4 cellular contexts compared by ENCODE assay signal in the genomic region with DNA sequence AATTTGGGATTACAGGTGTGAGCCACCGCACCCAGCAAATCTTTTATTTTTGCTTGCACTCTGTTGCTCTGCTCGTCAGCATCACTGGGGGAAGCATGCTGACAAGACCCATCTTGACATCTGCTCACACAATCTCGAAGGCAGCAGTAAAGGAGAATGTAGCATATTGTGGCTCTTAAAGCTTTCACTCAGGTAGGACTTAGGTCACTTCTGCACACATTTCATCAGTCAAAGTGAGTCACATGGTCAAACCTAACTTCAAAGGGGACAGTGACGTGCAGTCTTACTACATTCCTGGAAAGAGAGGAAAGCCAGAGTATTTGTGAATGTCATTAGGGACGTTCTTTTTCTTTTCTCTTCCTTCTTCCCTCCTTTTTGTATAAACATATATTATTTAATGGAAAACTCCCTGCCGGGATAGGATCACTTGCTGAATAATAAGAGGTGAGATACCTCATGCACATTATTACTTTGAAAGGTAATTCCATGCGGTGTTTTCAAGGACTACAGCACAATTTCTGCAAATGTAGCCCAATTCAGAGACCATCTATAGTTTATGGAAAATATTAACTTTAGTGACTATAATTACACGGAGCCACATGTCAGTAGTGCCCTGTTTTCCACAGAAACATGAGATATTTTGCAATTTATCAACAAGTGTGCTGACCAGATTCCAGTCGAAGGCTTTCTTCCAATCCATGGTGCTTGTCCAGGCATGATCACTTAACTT.
TF ChIP-seq lines count a peak whose summit lies in the region.

No MANE protein-coding gene starts in this region.

TF ChIP-seq in A549, 52 proteins besides CTCF, POLR2A, EP300 and RAD21:
- TF ChIP-seq FOSL2 (IDR thresholded peaks at IDR 0.05) (no peak), FOSL2 (CRISPR knock-in tag; IDR thresholded peaks at IDR 0.05) (0 out of 2 replicates have a peak, but pooled peaks have one; percentile 8), CBX2 (IDR thresholded peaks at IDR 0.05; ENCODE audit: borderline replicate concordance, low read depth) (no peak)

TF ChIP-seq in Ishikawa, 13 proteins besides CTCF, POLR2A, EP300 and RAD21:
- TF ChIP-seq, protein P1, sequence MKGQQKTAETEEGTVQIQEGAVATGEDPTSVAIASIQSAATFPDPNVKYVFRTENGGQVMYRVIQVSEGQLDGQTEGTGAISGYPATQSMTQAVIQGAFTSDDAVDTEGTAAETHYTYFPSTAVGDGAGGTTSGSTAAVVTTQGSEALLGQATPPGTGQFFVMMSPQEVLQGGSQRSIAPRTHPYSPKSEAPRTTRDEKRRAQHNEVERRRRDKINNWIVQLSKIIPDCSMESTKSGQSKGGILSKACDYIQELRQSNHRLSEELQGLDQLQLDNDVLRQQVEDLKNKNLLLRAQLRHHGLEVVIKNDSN (IDR thresholded peaks at IDR 0.05): peak; percentile 43; the same call in 1 of the 2 replicates
- TF ChIP-seq NFIC (IDR thresholded peaks at IDR 0.05): no peak

TF ChIP-seq in H1, 55 proteins besides CTCF, POLR2A, EP300 and RAD21:
- TF ChIP-seq, protein P2, sequence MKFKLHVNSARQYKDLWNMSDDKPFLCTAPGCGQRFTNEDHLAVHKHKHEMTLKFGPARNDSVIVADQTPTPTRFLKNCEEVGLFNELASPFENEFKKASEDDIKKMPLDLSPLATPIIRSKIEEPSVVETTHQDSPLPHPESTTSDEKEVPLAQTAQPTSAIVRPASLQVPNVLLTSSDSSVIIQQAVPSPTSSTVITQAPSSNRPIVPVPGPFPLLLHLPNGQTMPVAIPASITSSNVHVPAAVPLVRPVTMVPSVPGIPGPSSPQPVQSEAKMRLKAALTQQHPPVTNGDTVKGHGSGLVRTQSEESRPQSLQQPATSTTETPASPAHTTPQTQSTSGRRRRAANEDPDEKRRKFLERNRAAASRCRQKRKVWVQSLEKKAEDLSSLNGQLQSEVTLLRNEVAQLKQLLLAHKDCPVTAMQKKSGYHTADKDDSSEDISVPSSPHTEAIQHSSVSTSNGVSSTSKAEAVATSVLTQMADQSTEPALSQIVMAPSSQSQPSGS (IDR thresholded peaks at IDR 0.05; ENCODE audit: low read length): no peak
- TF ChIP-seq SUZ12 (IDR thresholded peaks at IDR 0.05; ENCODE audit: low read length) (no peak), RNF2 (IDR thresholded peaks at IDR 0.05; ENCODE audit: borderline replicate concordance, low read depth, low read length, missing control alignments, poor library complexity, severe bottlenecking) (no peak), CHD1 (IDR thresholded peaks at IDR 0.05; ENCODE audit: low read depth, low read length) (no peak), SRF (IDR thresholded peaks at IDR 0.05; ENCODE audit: low read depth, low read length) (no peak), TAF7 (optimal IDR thresholded peaks at IDR 0.05; ENCODE audit: borderline replicate concordance, low read depth, low read length) (no peak), RXRA (IDR thresholded peaks at IDR 0.05; ENCODE audit: insufficient read depth, low read depth, low read length) (no peak), YY1 (IDR thresholded peaks at IDR 0.05; ENCODE audit: low read depth, low read length) (no peak), TAF1 (IDR thresholded peaks at IDR 0.05; ENCODE audit: low read depth, low read length) (no peak), KDM4A (IDR thresholded peaks at IDR 0.05; ENCODE audit: low read depth, low read length, severe bottlenecking) (no peak), PHF8 (conservative IDR thresholded peaks at IDR 0.05; ENCODE audit: low read depth, low read length) (no peak), SIN3A (conservative IDR thresholded peaks at IDR 0.05 in 1 of 2, IDR thresholded peaks at IDR 0.05 in 1 of 2; ENCODE audit: low read depth in 1 of 2, low read length in 2 of 2) (no peak), CBX5 (IDR thresholded peaks at IDR 0.05; ENCODE audit: low read depth, low read length) (no peak)
- TF ChIP-seq, protein P3, sequence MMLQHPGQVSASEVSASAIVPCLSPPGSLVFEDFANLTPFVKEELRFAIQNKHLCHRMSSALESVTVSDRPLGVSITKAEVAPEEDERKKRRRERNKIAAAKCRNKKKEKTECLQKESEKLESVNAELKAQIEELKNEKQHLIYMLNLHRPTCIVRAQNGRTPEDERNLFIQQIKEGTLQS (IDR thresholded peaks at IDR 0.05; ENCODE audit: insufficient read depth, low read depth, low read length): no peak
TF ChIP-seq in H1: peak in this region for 0.

TF ChIP-seq in HepG2, 621 proteins besides CTCF, POLR2A, EP300 and RAD21 (continues in another document):
- TF ChIP-seq ZNF672 (CRISPR knock-in tag; IDR thresholded peaks at IDR 0.05) (no peak), HCFC1 (IDR thresholded peaks at IDR 0.05; ENCODE audit: low read depth, low read length) (no peak), PRPF4 (IDR thresholded peaks at IDR 0.05; ENCODE audit: low read depth, low read length, poor library complexity, severe bottlenecking) (no peak), PAF1 (CRISPR knock-in tag; IDR thresholded peaks at IDR 0.05) (no peak), ZNF333 (CRISPR knock-in tag; IDR thresholded peaks at IDR 0.05; ENCODE audit: borderline replicate concordance) (no peak), HNF4G (IDR thresholded peaks at IDR 0.05; ENCODE audit: borderline replicate concordance, low read depth, low read length) (no peak), HNF4G (CRISPR knock-in tag; IDR thresholded peaks at IDR 0.05; ENCODE audit: borderline replicate concordance, low read depth) (no peak), NPAS2 (CRISPR knock-in tag; IDR thresholded peaks at IDR 0.05; ENCODE audit: borderline replicate concordance) (no peak), ZNF780A (CRISPR knock-in tag; IDR thresholded peaks at IDR 0.05) (no peak), ZNF83 (CRISPR knock-in tag; IDR thresholded peaks at IDR 0.05; ENCODE audit: borderline replicate concordance) (no peak), ZFX (CRISPR knock-in tag; IDR thresholded peaks at IDR 0.05; ENCODE audit: low read depth) (no peak), ZNF670 (CRISPR knock-in tag; IDR thresholded peaks at IDR 0.05; ENCODE audit: borderline replicate concordance) (no peak), WIZ (CRISPR knock-in tag; IDR thresholded peaks at IDR 0.05) (no peak), LCORL (IDR thresholded peaks at IDR 0.05) (no peak), LCORL (CRISPR knock-in tag; IDR thresholded peaks at IDR 0.05) (no peak), ZNF777 (CRISPR knock-in tag; IDR thresholded peaks at IDR 0.05) (no peak), RFXAP (CRISPR knock-in tag; IDR thresholded peaks at IDR 0.05; ENCODE audit: borderline replicate concordance) (no peak), PHF21A (CRISPR knock-in tag; IDR thresholded peaks at IDR 0.05) (0 out of 2 replicates have a peak, but pooled peaks have one; percentile 23), ZSCAN21 (CRISPR knock-in tag; IDR thresholded peaks at IDR 0.05; ENCODE audit: borderline replicate concordance) (0 out of 2 replicates have a peak, but pooled peaks have one; percentile 25), ZNF7 (CRISPR knock-in tag; IDR thresholded peaks at IDR 0.05) (no peak), BCL6 (CRISPR knock-in tag; IDR thresholded peaks at IDR 0.05) (peak; percentile 99), ZNF552 (CRISPR knock-in tag; IDR thresholded peaks at IDR 0.05; ENCODE audit: borderline replicate concordance) (no peak), ZKSCAN1 (IDR thresholded peaks at IDR 0.05; ENCODE audit: low read length) (no peak; the same call in 1 of the 2 replicates), SAP130 (CRISPR knock-in tag; IDR thresholded peaks at IDR 0.05; ENCODE audit: low read depth) (peak; percentile 55), PHF5A (CRISPR knock-in tag; IDR thresholded peaks at IDR 0.05; ENCODE audit: low read depth, unreplicated experiment) (no peak), TBL1XR1 (IDR thresholded peaks at IDR 0.05; ENCODE audit: borderline replicate concordance, low read length, partially characterized antibody) (peak; percentile 58), POLR2G (IDR thresholded peaks at IDR 0.05; ENCODE audit: low read depth, low read length) (0 out of 2 replicates have a peak, but pooled peaks have one; percentile 28), FLYWCH1 (CRISPR knock-in tag; IDR thresholded peaks at IDR 0.05) (no peak), AHR (CRISPR knock-in tag; IDR thresholded peaks at IDR 0.05) (no peak), NAIF1 (CRISPR knock-in tag; IDR thresholded peaks at IDR 0.05; ENCODE audit: borderline replicate concordance) (no peak), ATM (IDR thresholded peaks at IDR 0.05; ENCODE audit: borderline replicate concordance) (no peak), ZNF775 (CRISPR knock-in tag; IDR thresholded peaks at IDR 0.05; ENCODE audit: borderline replicate concordance) (no peak), ZKSCAN5 (CRISPR knock-in tag; IDR thresholded peaks at IDR 0.05) (no peak), RAD51 (IDR thresholded peaks at IDR 0.05; ENCODE audit: borderline replicate concordance) (peak; percentile 37; the same call in 1 of the 2 replicates), NFE2 (CRISPR knock-in tag; IDR thresholded peaks at IDR 0.05) (no peak), TBX2 (CRISPR knock-in tag; IDR thresholded peaks at IDR 0.05; ENCODE audit: borderline replicate concordance) (no peak), ZNF446 (CRISPR knock-in tag; IDR thresholded peaks at IDR 0.05) (no peak), ZNF317 (CRISPR knock-in tag; IDR thresholded peaks at IDR 0.05) (no peak), CENPX (CRISPR knock-in tag; IDR thresholded peaks at IDR 0.05) (no peak), ZNF589 (CRISPR knock-in tag; conservative IDR thresholded peaks at IDR 0.05) (no peak), ZNF792 (CRISPR knock-in tag; IDR thresholded peaks at IDR 0.05) (no peak), SMARCC2 (IDR thresholded peaks at IDR 0.05) (no peak), ZFP1 (CRISPR knock-in tag; IDR thresholded peaks at IDR 0.05) (no peak), BORCS8-MEF2B (CRISPR knock-in tag; IDR thresholded peaks at IDR 0.05) (no peak)
- TF ChIP-seq, protein P4, sequence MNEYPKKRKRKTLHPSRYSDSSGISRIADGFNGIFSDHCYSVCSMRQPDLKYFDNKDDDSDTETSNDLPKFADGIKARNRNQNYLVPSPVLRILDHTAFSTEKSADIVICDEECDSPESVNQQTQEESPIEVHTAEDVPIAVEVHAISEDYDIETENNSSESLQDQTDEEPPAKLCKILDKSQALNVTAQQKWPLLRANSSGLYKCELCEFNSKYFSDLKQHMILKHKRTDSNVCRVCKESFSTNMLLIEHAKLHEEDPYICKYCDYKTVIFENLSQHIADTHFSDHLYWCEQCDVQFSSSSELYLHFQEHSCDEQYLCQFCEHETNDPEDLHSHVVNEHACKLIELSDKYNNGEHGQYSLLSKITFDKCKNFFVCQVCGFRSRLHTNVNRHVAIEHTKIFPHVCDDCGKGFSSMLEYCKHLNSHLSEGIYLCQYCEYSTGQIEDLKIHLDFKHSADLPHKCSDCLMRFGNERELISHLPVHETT (CRISPR knock-in tag; conservative IDR thresholded peaks at IDR 0.05): no peak
- TF ChIP-seq, protein P5, sequence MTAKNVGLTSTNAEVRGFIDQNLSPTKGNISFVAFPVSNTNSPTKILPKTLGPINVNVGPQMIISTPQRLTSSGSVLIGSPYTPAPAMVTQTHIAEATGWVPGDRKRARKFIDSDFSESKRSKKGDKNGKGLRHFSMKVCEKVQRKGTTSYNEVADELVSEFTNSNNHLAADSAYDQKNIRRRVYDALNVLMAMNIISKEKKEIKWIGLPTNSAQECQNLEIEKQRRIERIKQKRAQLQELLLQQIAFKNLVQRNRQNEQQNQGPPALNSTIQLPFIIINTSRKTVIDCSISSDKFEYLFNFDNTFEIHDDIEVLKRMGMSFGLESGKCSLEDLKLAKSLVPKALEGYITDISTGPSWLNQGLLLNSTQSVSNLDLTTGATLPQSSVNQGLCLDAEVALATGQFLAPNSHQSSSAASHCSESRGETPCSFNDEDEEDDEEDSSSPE (CRISPR knock-in tag; IDR thresholded peaks at IDR 0.05): no peak
- TF ChIP-seq, protein P6, sequence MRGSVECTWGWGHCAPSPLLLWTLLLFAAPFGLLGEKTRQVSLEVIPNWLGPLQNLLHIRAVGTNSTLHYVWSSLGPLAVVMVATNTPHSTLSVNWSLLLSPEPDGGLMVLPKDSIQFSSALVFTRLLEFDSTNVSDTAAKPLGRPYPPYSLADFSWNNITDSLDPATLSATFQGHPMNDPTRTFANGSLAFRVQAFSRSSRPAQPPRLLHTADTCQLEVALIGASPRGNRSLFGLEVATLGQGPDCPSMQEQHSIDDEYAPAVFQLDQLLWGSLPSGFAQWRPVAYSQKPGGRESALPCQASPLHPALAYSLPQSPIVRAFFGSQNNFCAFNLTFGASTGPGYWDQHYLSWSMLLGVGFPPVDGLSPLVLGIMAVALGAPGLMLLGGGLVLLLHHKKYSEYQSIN (CRISPR knock-in tag; IDR thresholded peaks at IDR 0.05; ENCODE audit: borderline replicate concordance): no peak
- TF ChIP-seq, protein P7, sequence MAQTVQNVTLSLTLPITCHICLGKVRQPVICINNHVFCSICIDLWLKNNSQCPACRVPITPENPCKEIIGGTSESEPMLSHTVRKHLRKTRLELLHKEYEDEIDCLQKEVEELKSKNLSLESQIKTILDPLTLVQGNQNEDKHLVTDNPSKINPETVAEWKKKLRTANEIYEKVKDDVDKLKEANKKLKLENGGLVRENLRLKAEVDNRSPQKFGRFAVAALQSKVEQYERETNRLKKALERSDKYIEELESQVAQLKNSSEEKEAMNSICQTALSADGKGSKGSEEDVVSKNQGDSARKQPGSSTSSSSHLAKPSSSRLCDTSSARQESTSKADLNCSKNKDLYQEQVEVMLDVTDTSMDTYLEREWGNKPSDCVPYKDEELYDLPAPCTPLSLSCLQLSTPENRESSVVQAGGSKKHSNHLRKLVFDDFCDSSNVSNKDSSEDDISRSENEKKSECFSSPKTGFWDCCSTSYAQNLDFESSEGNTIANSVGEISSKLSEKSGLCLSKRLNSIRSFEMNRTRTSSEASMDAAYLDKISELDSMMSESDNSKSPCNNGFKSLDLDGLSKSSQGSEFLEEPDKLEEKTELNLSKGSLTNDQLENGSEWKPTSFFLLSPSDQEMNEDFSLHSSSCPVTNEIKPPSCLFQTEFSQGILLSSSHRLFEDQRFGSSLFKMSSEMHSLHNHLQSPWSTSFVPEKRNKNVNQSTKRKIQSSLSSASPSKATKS (CRISPR knock-in tag; IDR thresholded peaks at IDR 0.05): no peak
- TF ChIP-seq, protein P8, sequence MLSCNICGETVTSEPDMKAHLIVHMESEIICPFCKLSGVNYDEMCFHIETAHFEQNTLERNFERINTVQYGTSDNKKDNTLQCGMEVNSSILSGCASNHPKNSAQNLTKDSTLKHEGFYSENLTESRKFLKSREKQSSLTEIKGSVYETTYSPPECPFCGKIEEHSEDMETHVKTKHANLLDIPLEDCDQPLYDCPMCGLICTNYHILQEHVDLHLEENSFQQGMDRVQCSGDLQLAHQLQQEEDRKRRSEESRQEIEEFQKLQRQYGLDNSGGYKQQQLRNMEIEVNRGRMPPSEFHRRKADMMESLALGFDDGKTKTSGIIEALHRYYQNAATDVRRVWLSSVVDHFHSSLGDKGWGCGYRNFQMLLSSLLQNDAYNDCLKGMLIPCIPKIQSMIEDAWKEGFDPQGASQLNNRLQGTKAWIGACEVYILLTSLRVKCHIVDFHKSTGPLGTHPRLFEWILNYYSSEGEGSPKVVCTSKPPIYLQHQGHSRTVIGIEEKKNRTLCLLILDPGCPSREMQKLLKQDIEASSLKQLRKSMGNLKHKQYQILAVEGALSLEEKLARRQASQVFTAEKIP (CRISPR knock-in tag; IDR thresholded peaks at IDR 0.05; ENCODE audit: borderline replicate concordance): no peak
- TF ChIP-seq, protein P9, sequence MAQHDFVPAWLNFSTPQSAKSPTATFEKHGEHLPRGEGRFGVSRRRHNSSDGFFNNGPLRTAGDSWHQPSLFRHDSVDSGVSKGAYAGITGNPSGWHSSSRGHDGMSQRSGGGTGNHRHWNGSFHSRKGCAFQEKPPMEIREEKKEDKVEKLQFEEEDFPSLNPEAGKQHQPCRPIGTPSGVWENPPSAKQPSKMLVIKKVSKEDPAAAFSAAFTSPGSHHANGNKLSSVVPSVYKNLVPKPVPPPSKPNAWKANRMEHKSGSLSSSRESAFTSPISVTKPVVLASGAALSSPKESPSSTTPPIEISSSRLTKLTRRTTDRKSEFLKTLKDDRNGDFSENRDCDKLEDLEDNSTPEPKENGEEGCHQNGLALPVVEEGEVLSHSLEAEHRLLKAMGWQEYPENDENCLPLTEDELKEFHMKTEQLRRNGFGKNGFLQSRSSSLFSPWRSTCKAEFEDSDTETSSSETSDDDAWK (CRISPR knock-in tag; IDR thresholded peaks at IDR 0.05): no peak
